In genomic region chr3:10074666-10075065, GRCh38 we compare ENCODE assay signal across 37 cellular contexts. TPM values are rescaled to one million over a fixed set of nuclear protein-coding genes. Genes with fewer than 3 reads are reported as not detected.
"Had no signal": no experiment of that assay in that cellular context is flagged by ENCODE, and none has a peak within 500 bp of the region (broad histone marks: within the 10 kb centered on the region; RNA-seq: fewer than 3 reads in every experiment).

No MANE protein-coding gene starts in this region.

- H3K9me3 ChIP-seq: gastroesophageal sphincter, neutrophil, pancreas, prostate gland, sigmoid colon, stomach, thyroid gland, upper lobe of left lung, vagina had no signal

- FAIRE-seq: pancreas, TTC549 had no signal

- H3K36me3 ChIP-seq: gastroesophageal sphincter, pancreas, prostate gland, sigmoid colon, thyroid gland, upper lobe of left lung, vagina had no signal

- H3K27me3 ChIP-seq: gastroesophageal sphincter, neutrophil, pancreas, sigmoid colon, stomach, thyroid gland, upper lobe of left lung, vagina had no signal

- ATAC-seq: gastroesophageal sphincter; pancreas; stimulated activated naive B cell treated with anti-CD40 and anti-IgM and Interleukin-4, amounts not matched to agents 10 μg/mL and 1 μg/mL and 100 μg/mL, for 72 hours had no signal

- H3K4me3 ChIP-seq: gastroesophageal sphincter, pancreas, prostate gland, sigmoid colon, stomach, thyroid gland, upper lobe of left lung, vagina had no signal

- H3K27ac ChIP-seq: gastroesophageal sphincter, neutrophil, pancreas, prostate gland, sigmoid colon, stomach, thyroid gland, upper lobe of left lung, vagina, WERI-Rb-1 had no signal

- DNase-seq: activated CD4-positive, alpha-beta memory T cell treated with anti-CD3 and anti-CD28 coated beads for 36 hours; activated CD4-positive, alpha-beta T cell treated with anti-CD3 and anti-CD28 coated beads, Interleukin-2, amount 10 ng/mL, durations not matched to agents 24 days and 14 days; activated CD4-positive, CD25-positive, alpha-beta regulatory T cell treated with anti-CD3 and anti-CD28 coated beads, Interleukin-2, amount 50 U/mL, for 72 hours; activated CD8-positive, alpha-beta memory T cell treated with anti-CD3 and anti-CD28 coated beads, Interleukin-2, amount 50 U/mL, for 48 hours; activated gamma-delta T cell; activated naive CD4-positive, alpha-beta T cell treated with anti-CD3 and anti-CD28 coated beads, Interleukin-2, amount 10 ng/mL, durations not matched to agents 7 days and 5 days; activated naive CD8-positive, alpha-beta T cell treated with anti-CD3 and anti-CD28 coated beads, Interleukin-2, amount 10 ng/mL, durations not matched to agents 7 days and 5 days; activated T-cell treated with anti-CD3 and anti-CD28 coated beads, Interleukin-2, amount 50 U/mL, for 24 hours; amniotic stem cell; dermis blood vessel endothelial cell; effector CD4-positive, alpha-beta T cell; head of caudate nucleus; hypothalamus; immature natural killer cell; naive B cell; nephron progenitor cell; pancreas; retina; sigmoid colon; stimulated activated CD4-positive, alpha-beta T cell treated with anti-CD3 and anti-CD28 coated beads, Interleukin-15, amount 100 ng/mL, for 24 hours; stimulated activated CD4-positive, alpha-beta T cell treated with anti-CD3 and anti-CD28 coated beads, Interleukin-2, amount 100 ng/mL, for 24 hours; stimulated activated naive B cell treated with anti-CD40 and anti-IgM and Interleukin-4, amounts not matched to agents 10 μg/mL and 1 μg/mL and 100 μg/mL, for 72 hours; stomach; T-helper 9 cell; thyroid gland; WERI-Rb-1 had no signal

- H3K4me1 ChIP-seq: gastroesophageal sphincter, pancreas, prostate gland, sigmoid colon, stomach, thyroid gland, upper lobe of left lung, vagina had no signal

RNA-seq across cellular contexts. Expression of gene FANCD2OS, which starts 33.4 kb away (rescaled TPM):
- total RNA-seq: activated CD4-positive, alpha-beta memory T cell treated with anti-CD3 and anti-CD28 coated beads for 36 hours; activated CD4-positive, alpha-beta T cell treated with anti-CD3 and anti-CD28 coated beads, Interleukin-2, amount 10 ng/mL, durations not matched to agents 24 days and 14 days; activated CD8-positive, alpha-beta memory T cell treated with anti-CD3 and anti-CD28 coated beads for 36 hours; activated naive CD8-positive, alpha-beta T cell treated with anti-CD3 and anti-CD28 coated beads, Interleukin-2, amount 10 ng/mL, durations not matched to agents 7 days and 5 days; dermis blood vessel endothelial cell; epithelial cell of proximal tubule; kidney epithelial cell; lower leg skin; mesothelial cell of epicardium; pancreas; sigmoid colon; stomach; thyroid gland; upper lobe of left lung; vagina had no signal
- polyA plus RNA-seq: immature natural killer cell, pancreas, sigmoid colon, stomach had no signal
